ENCODE assay signal across 19 cellular contexts in the genomic region with DNA sequence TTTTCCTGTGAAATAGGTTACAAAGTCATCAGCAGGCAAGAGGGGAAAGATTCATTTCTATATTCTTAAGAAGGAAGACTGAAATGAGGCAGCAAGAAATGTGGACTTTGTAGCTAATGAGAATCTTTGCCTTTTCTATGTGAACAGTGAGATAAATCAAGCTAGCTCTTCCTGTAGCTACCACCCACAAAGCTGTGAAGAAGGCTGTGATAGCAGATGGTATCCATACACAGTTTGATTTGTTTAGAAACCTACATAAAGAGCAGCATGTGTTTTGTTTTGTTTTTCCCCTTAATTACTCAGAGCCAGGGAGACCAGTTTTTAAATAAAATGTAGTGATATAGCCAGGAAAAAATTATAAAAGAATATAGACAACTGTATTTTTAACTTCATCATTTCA. TPM values are rescaled to one million over a fixed set of nuclear protein-coding genes. Genes with fewer than 3 reads are reported as not detected.
DNase-seq lines count a peak whose midpoint lies in the region; ATAC-seq and TF ChIP-seq lines count a peak whose summit lies in the region.
"Had no signal": no experiment of that assay in that cellular context is flagged by ENCODE, and none has a peak within 500 bp of the region (broad histone marks: within the 10 kb centered on the region; RNA-seq: fewer than 3 reads in every experiment).

No MANE protein-coding gene starts in this region.

- no peak overlapping the region for H3K14ac ChIP-seq in H9 (ENCODE audit: insufficient read depth, low read length)

- H3K4ac ChIP-seq in H9 (ENCODE audit: low read depth, low read length): no peak overlapping the region

- no peaks in the 10 kb centered on the region for H3K79me2 ChIP-seq in H9 (ENCODE audit: insufficient read depth, low read length)

- H3K36me3 ChIP-seq in MG63: no peaks in the 10 kb centered on the region

- H3K27ac Mint-ChIP-seq in activated CD8-positive, alpha-beta T cell treated with anti-CD3 and anti-CD28 coated beads, Interleukin-2, amount 10 ng/mL, durations not matched to agents 7 days and 5 days: no peak overlapping the region
- no peak overlapping the region for H3K27ac Mint-ChIP-seq in H9
- H3K27ac Mint-ChIP-seq: B cell had no signal

- no peak overlapping the region for H4K91ac ChIP-seq in H9 (ENCODE audit: insufficient read length, low read depth, low read length)

- H3K9me3 ChIP-seq in MG63 (no peaks in the 10 kb centered on the region), H9 (ENCODE audit: control insufficient read depth, low read depth, low read length) (no peaks in the 10 kb centered on the region)

- H4K20me1 ChIP-seq in H9 (ENCODE audit: control insufficient read depth, insufficient read depth, insufficient read length): no peaks in the 10 kb centered on the region

- no peak overlapping the region for H3T11ph ChIP-seq in H9 (ENCODE audit: low read length)

- H3K27me3 ChIP-seq in MG63: no peaks in the 10 kb centered on the region
- no peaks in the 10 kb centered on the region for H3K27me3 ChIP-seq in H9 (ENCODE audit: insufficient read depth, low read length)

- H4K8ac ChIP-seq in H9 (replicated peaks; ENCODE audit: insufficient read length, low read depth, low read length): no peak overlapping the region

- peaks cover 4% of the 10 kb centered on the region for H3K27me3 Mint-ChIP-seq in activated CD8-positive, alpha-beta T cell treated with anti-CD3 and anti-CD28 coated beads, Interleukin-2, amount 10 ng/mL, durations not matched to agents 7 days and 5 days (ENCODE audit: low read depth)
- no peaks in the 10 kb centered on the region for H3K27me3 Mint-ChIP-seq in H9 (ENCODE audit: low read depth)
- H3K27me3 Mint-ChIP-seq: B cell had no signal

- no peak overlapping the region for H2AK5ac ChIP-seq in H9 (ENCODE audit: insufficient read length, low read length)

- CTCF ChIA-PET in activated CD8-positive, alpha-beta T cell treated with anti-CD3 and anti-CD28 coated beads, Interleukin-2, amount 10 ng/mL, durations not matched to agents 7 days and 5 days (lab: Charles Lee): interaction anchor here (1.0 to 1.1 kb wide), 2 partner anchors 17 to 165 kb away, joined by 3 to 4 read pairs; no protein-coding TSS in a partner anchor

- H2BK15ac ChIP-seq in H9 (ENCODE audit: low read depth, low read length): no peak overlapping the region

- ATAC-seq in activated CD8-positive, alpha-beta T cell treated with anti-CD3 and anti-CD28 coated beads, Interleukin-2, amount 10 ng/mL, durations not matched to agents 7 days and 5 days: no peak
- ATAC-seq: GM23338, HCT116, PC-3 had no signal

- no peak overlapping the region for H2BK20ac ChIP-seq in H9 (ENCODE audit: low read depth, low read length, poor library complexity, severe bottlenecking)

- H3K4me1 Mint-ChIP-seq in activated CD8-positive, alpha-beta T cell treated with anti-CD3 and anti-CD28 coated beads, Interleukin-2, amount 10 ng/mL, durations not matched to agents 7 days and 5 days (ENCODE audit: low read depth): no peaks in the 10 kb centered on the region
- no peaks in the 10 kb centered on the region for H3K4me1 Mint-ChIP-seq in H9
- H3K4me1 Mint-ChIP-seq: B cell, GM23338 had no signal

- no peak overlapping the region for H2BK5ac ChIP-seq in H9 (ENCODE audit: insufficient read length, low read length)

- TF ChIP-seq CTCF in H9 (conservative IDR thresholded peaks at IDR 0.05): no peak

- POLR2A ChIA-PET in activated CD8-positive, alpha-beta T cell treated with anti-CD3 and anti-CD28 coated beads, Interleukin-2, amount 10 ng/mL, durations not matched to agents 7 days and 5 days (lab: Charles Lee): no interaction called here

- no peak overlapping the region for H2BK12ac ChIP-seq in H9 (ENCODE audit: insufficient read length, low read depth, low read length)

- no peaks in the 10 kb centered on the region for H3K9me3 Mint-ChIP-seq in activated CD8-positive, alpha-beta T cell treated with anti-CD3 and anti-CD28 coated beads, Interleukin-2, amount 10 ng/mL, durations not matched to agents 7 days and 5 days (ENCODE audit: insufficient read depth)
- no peaks in the 10 kb centered on the region for H3K9me3 Mint-ChIP-seq in H9
- H3K9me3 Mint-ChIP-seq: GM23338 had no signal

- H3K56ac ChIP-seq in H9 (ENCODE audit: insufficient read length, low read depth, low read length): no peak overlapping the region

- H2BK120ac ChIP-seq in H9 (ENCODE audit: low read depth, low read length, poor library complexity, severe bottlenecking): no peak overlapping the region

- H3K4me3 Mint-ChIP-seq in activated CD8-positive, alpha-beta T cell treated with anti-CD3 and anti-CD28 coated beads, Interleukin-2, amount 10 ng/mL, durations not matched to agents 7 days and 5 days: no peak overlapping the region
- no peak overlapping the region for H3K4me3 Mint-ChIP-seq in H9
- H3K4me3 Mint-ChIP-seq: B cell, GM23338 had no signal

- no peaks in the 10 kb centered on the region for H3K23me2 ChIP-seq in H9 (ENCODE audit: insufficient read length, low read depth, low read length, poor library complexity, severe bottlenecking)

- H4K5ac ChIP-seq in H9 (ENCODE audit: insufficient read length, low read depth, low read length): no peak overlapping the region

- H3K79me1 ChIP-seq in H9 (ENCODE audit: insufficient read depth, low read depth, low read length, poor library complexity, severe bottlenecking): no peaks in the 10 kb centered on the region

- H3K9ac ChIP-seq in H9 (ENCODE audit: extremely low read depth, insufficient read length, low read length): no peak overlapping the region

- H3K4me1 ChIP-seq in H9 (ENCODE audit: insufficient read depth, low read length): no peaks in the 10 kb centered on the region

- peak; percentile 23 for DNase-seq in NCI-H2171 treated with DMSO at 0.1 percent for 48 hours (lab: John Stamatoyannopoulos, UW)
- DNase-seq in NCI-H2171 (lab: John Stamatoyannopoulos, UW): no peak
- peak; percentile 58 for DNase-seq in NCI-H69 (lab: John Stamatoyannopoulos, UW)
- peak; percentile 16 for DNase-seq in middle frontal gyrus (ENCODE audit: extremely low spot score, low spot score)
- no peak for DNase-seq in activated CD8-positive, alpha-beta T cell treated with anti-CD3 and anti-CD28 coated beads, Interleukin-2, amount 10 ng/mL, durations not matched to agents 7 days and 5 days
- no peak for DNase-seq in AG20443 (ENCODE audit: low spot score)
- no peak for DNase-seq in MG63
- DNase-seq in H9: no peak
- DNase-seq: COR-L47, DMS53, NCI-H1417 treated with DMSO at 0.1 percent for 48 hours, NCI-H2029 treated with DMSO at 0.1 percent for 48 hours, NCI-H748 treated with DMSO at 0.1 percent for 48 hours, PC-3 had no signal

- no peak overlapping the region for H3K27ac ChIP-seq in H9 (ENCODE audit: insufficient read length, low read depth, low read length)
- H3K27ac ChIP-seq: 22Rv1 had no signal

- H3K18ac ChIP-seq in H9 (ENCODE audit: insufficient read length, low read depth, low read length): no peak overlapping the region

- H2AFZ ChIP-seq in H9 (ENCODE audit: low read length): no peak overlapping the region
- H2AFZ ChIP-seq: GM23338 had no signal

- H3K4me2 ChIP-seq in H9 (ENCODE audit: insufficient read depth, insufficient read length, low read length): no peak overlapping the region
- H3K4me2 ChIP-seq: GM23338 had no signal

- no peak overlapping the region for H3K23ac ChIP-seq in H9 (ENCODE audit: insufficient read length, low read depth, low read length)

- H3K4me3 ChIP-seq in MG63: no peak overlapping the region
- H3K4me3 ChIP-seq: GM23338 had no signal

- H3K36me3 Mint-ChIP-seq in activated CD8-positive, alpha-beta T cell treated with anti-CD3 and anti-CD28 coated beads, Interleukin-2, amount 10 ng/mL, durations not matched to agents 7 days and 5 days (ENCODE audit: low read depth): no peaks in the 10 kb centered on the region
- H3K36me3 Mint-ChIP-seq in H9 (ENCODE audit: insufficient read depth in 1 of 3, low read depth in 3 of 3): peaks cover 3 to 6% (median 5%) of the 10 kb centered on the region in 3 experiments; a peak in 5 of 7 replicates

RNA-seq across cellular contexts. Expression of a gene that starts 45.5 kb away (rescaled TPM):
- under 1 TPM in 1 of 2 experiments, not detected in 1; 0.60 TPM for total RNA-seq in activated CD8-positive, alpha-beta T cell treated with anti-CD3 and anti-CD28 coated beads, Interleukin-2, amount 10 ng/mL, durations not matched to agents 7 days and 5 days
- 4.3 TPM in 1 of 2 replicates, not detected in the other for total RNA-seq in MG63 (2014; rRNA removed; shearing (Covaris generic); ENCODE audit: low replicate concordance)
- total RNA-seq in H9 (2021): 8.4 and 8.9 TPM in 2 replicates

RNA-seq across cellular contexts. Expression of a gene that starts 54.2 kb away (rescaled TPM):
- total RNA-seq in activated CD8-positive, alpha-beta T cell treated with anti-CD3 and anti-CD28 coated beads, Interleukin-2, amount 10 ng/mL, durations not matched to agents 7 days and 5 days: under 1 TPM; 0.23 to 0.47 TPM
- total RNA-seq in MG63 (2014; rRNA removed; shearing (Covaris generic); ENCODE audit: low replicate concordance): 10.9 and 17.7 TPM in 2 replicates
- 4.2 and 4.3 TPM in 2 replicates for total RNA-seq in H9 (2021)
- total RNA-seq: B cell; T-helper 1 cell treated with Interleukin-12 subunit alpha and Interleukin-12 subunit beta and Interleukin-4 antibody, amounts not matched to agents 30 ng/mL and 1 ng/mL, for 36 hours had no signal

Comparison
In these comparisons a context has a peak if more than half of its experiments do, and no peak if none do; other contexts are left out.
1. DNase-seq: peak in NCI-H2171 treated with DMSO at 0.1 percent for 48 hours (single experiment), NCI-H69 (single experiment) and middle frontal gyrus (single experiment); none in NCI-H2171 (single experiment), activated CD8-positive, alpha-beta T cell treated with anti-CD3 and anti-CD28 coated beads, Interleukin-2, amount 10 ng/mL, durations not matched to agents 7 days and 5 days (single experiment), AG20443 (single experiment), MG63 (single experiment) and H9 (single experiment).